ENCODE assay signal across 8 cellular contexts in genomic region chr1:181247-182216, GRCh38.
A peak's percentile ranks its signal among the peaks of the same experiment; 100 is the strongest.
DNase-seq lines count a peak whose midpoint lies in the region; ATAC-seq and TF ChIP-seq lines count a peak whose summit lies in the region.
"Not testable (repeated sequence)": the region's sequence is repeated elsewhere in the genome, so short reads cannot be mapped to it uniquely, and the experiment has no call there.

No MANE protein-coding gene starts in this region.

- POLR2A ChIA-PET in T-cell (lab: Charles Lee): not testable (repeated sequence)

- H3K4me1 ChIP-seq in BE2C; hepatocyte (ENCODE audit: insufficient read depth); neutrophil (ENCODE audit: control insufficient read depth in 1 of 2, insufficient read depth in 1 of 2, low read depth in 1 of 2, low read length in 1 of 2): not testable (repeated sequence)

- not testable (repeated sequence) for H3K4me3 Mint-ChIP-seq in T-cell; activated T-helper 17 cell treated with anti-CD3 and anti-CD28 coated beads, Interleukin-2, amount 50 U/mL, for 72 hours

- not testable (repeated sequence) for H3K36me3 Mint-ChIP-seq in T-cell; activated T-helper 17 cell treated with anti-CD3 and anti-CD28 coated beads, Interleukin-2, amount 50 U/mL, for 72 hours (ENCODE audit: low read depth)

- H4K20me1 ChIP-seq in hepatocyte (ENCODE audit: insufficient read depth, poor library complexity, severe bottlenecking): not testable (repeated sequence)

- DNase-seq in BE2C (peak; percentile 56), HK-2 (ENCODE audit: unreplicated experiment) (peak; percentile 63), T-cell (peak in 31 of 34 experiments; percentile 14 to 59 (median 45)), dermis microvascular lymphatic vessel endothelial cell (ENCODE audit: low read depth in 2 of 2) (peak; percentile 30 to 65), hepatocyte (ENCODE audit: low spot score) (peak; percentile 66)
- peak; percentile 35 for DNase-seq in stimulated activated CD8-positive, alpha-beta memory T cell treated with anti-CD3 and anti-CD28 coated beads, Interleukin-12 subunit alpha, Interleukin-12 subunit beta, amount 100 ng/mL, for 4 hours (ENCODE audit: low read depth)

- CTCF ChIA-PET in T-cell (lab: Charles Lee): not testable (repeated sequence)

- not testable (repeated sequence) for H3K4me1 Mint-ChIP-seq in T-cell; activated T-helper 17 cell treated with anti-CD3 and anti-CD28 coated beads, Interleukin-2, amount 50 U/mL, for 72 hours

- ATAC-seq in T-cell (replicated peaks in 1 of 4): not testable (repeated sequence)
- ATAC-seq in activated T-helper 17 cell treated with anti-CD3 and anti-CD28 coated beads, Interleukin-2, amount 50 U/mL, for 72 hours (replicated peaks): peak; percentile 53

- 94% methylated on average over 28 of the region's 79 CpGs for WGBS in hepatocyte (ENCODE audit: low lambda C conversion rate, missing lambda C conversion rate)

- not testable (repeated sequence) for H3K9me3 Mint-ChIP-seq in T-cell; activated T-helper 17 cell treated with anti-CD3 and anti-CD28 coated beads, Interleukin-2, amount 50 U/mL, for 72 hours

- not testable (repeated sequence) for TF ChIP-seq CTCF in BE2C (IDR thresholded peaks at IDR 0.05; ENCODE audit: low read depth, low read length)
- TF ChIP-seq CTCF in hepatocyte (IDR thresholded peaks at IDR 0.05; ENCODE audit: poor library complexity) (peak; percentile 12), neutrophil (IDR thresholded peaks at IDR 0.05) (peak; percentile 19)

- H2AFZ ChIP-seq in hepatocyte: not testable (repeated sequence)

- not testable (repeated sequence) for H3K36me3 ChIP-seq in BE2C; hepatocyte (replicated peaks; ENCODE audit: insufficient read depth, low read depth); neutrophil

- not testable (repeated sequence) for H3K9me2 ChIP-seq in hepatocyte (replicated peaks; ENCODE audit: insufficient read depth)

- not testable (repeated sequence) for H3K27me3 ChIP-seq in BE2C, hepatocyte, neutrophil

- H3K27me3 Mint-ChIP-seq in T-cell; activated T-helper 17 cell treated with anti-CD3 and anti-CD28 coated beads, Interleukin-2, amount 50 U/mL, for 72 hours: not testable (repeated sequence)

- H3K4me3 ChIP-seq in BE2C (ENCODE audit: low read depth, low read length); hepatocyte; neutrophil (ENCODE audit: low read depth in 1 of 2, low read length in 1 of 2): not testable (repeated sequence)

- not testable (repeated sequence) for H3K9me3 ChIP-seq in BE2C; hepatocyte (ENCODE audit: low read depth); neutrophil

- not testable (repeated sequence) for H3K4me2 ChIP-seq in hepatocyte

- not testable (repeated sequence) for H3K79me2 ChIP-seq in hepatocyte

- H3K27ac Mint-ChIP-seq in T-cell; activated T-helper 17 cell treated with anti-CD3 and anti-CD28 coated beads, Interleukin-2, amount 50 U/mL, for 72 hours: not testable (repeated sequence)

- not testable (repeated sequence) for H3K27ac ChIP-seq in hepatocyte, neutrophil
